In genomic region chr4:6781113-6781512, GRCh38 we compare ENCODE assay signal across 12 cellular contexts. TPM values are rescaled to one million over a fixed set of nuclear protein-coding genes. Genes with fewer than 3 reads are reported as not detected.
A peak's percentile ranks its signal among the peaks of the same experiment; 100 is the strongest.
DNase-seq lines count a peak whose midpoint lies in the region; ATAC-seq and TF ChIP-seq lines count a peak whose summit lies in the region.
"Had no signal": no experiment of that assay in that cellular context is flagged by ENCODE, and none has a peak within 500 bp of the region (broad histone marks: within the 10 kb centered on the region; RNA-seq: fewer than 3 reads in every experiment).

No MANE protein-coding gene starts in this region.

- TF ChIP-seq CTCF in Loucy (conservative IDR thresholded peaks at IDR 0.05; ENCODE audit: low read length) (no peak), prostate gland (IDR thresholded peaks at IDR 0.05) (no peak), GM20000 (IDR thresholded peaks at IDR 0.05; ENCODE audit: extremely low read depth, missing control alignments) (no peak), body of pancreas (IDR thresholded peaks at IDR 0.05) (no peak)

- ATAC-seq in effector memory CD8-positive, alpha-beta T cell (replicated peaks), result no peak
- ATAC-seq in body of pancreas, result no peak
- ATAC-seq: right lobe of liver had no signal

- H3K36me3 ChIP-seq in Loucy (ENCODE audit: insufficient read depth, low read length) (no peaks in the 10 kb centered on the region), prostate gland (no peaks in the 10 kb centered on the region), body of pancreas (replicated peaks in 1 of 2; ENCODE audit: insufficient read depth in 1 of 2, low read depth in 2 of 2) (no peaks in the 10 kb centered on the region)
- H3K36me3 ChIP-seq: right lobe of liver had no signal

- WGBS in prostate gland, result 25% methylated on average over 8 of the region's 8 CpGs
- WGBS in body of pancreas, 2 donors, result 77 to 85% methylated on average over 8 of the region's 8 CpGs

- peaks cover 59% of the 10 kb centered on the region for H3K4me1 ChIP-seq in Loucy (ENCODE audit: insufficient read depth, low read length, poor library complexity, severe bottlenecking)
- H3K4me1 ChIP-seq in prostate gland (replicated peaks), result peaks cover 29% of the 10 kb centered on the region
- peaks cover 25% of the 10 kb centered on the region for H3K4me1 ChIP-seq in body of pancreas

- no peaks in the 10 kb centered on the region for H3K9me3 Mint-ChIP-seq in effector memory CD8-positive, alpha-beta T cell

- TF ChIP-seq POLR2A in prostate gland (IDR thresholded peaks at IDR 0.05), result no peak
- no peak for TF ChIP-seq POLR2A in body of pancreas (IDR thresholded peaks at IDR 0.05)

- intact Hi-C loops in prostate gland (cut with DNase I), result loop anchor here (5.0 to 10.0 kb wide), 5 partner anchors 64 to 264 kb away; partner anchors contain the start of genes BLOC1S4 and TADA2B
- intact Hi-C loops in body of pancreas (cut with DNase I), result no loop called here

- peak overlapping the region; percentile 39 to 49 for H3K27ac Mint-ChIP-seq in effector memory CD8-positive, alpha-beta T cell

- H3K4me2 ChIP-seq in Loucy (ENCODE audit: low read depth, low read length, poor library complexity, severe bottlenecking), result peak overlapping the region; percentile 67

- H3K27me3 ChIP-seq in Loucy (ENCODE audit: insufficient read depth, low read length, poor library complexity, severe bottlenecking) (no peaks in the 10 kb centered on the region), prostate gland (replicated peaks; ENCODE audit: insufficient read depth) (no peaks in the 10 kb centered on the region), body of pancreas (no peaks in the 10 kb centered on the region)
- H3K27me3 ChIP-seq: right lobe of liver had no signal

- H3K36me3 Mint-ChIP-seq in effector memory CD8-positive, alpha-beta T cell (ENCODE audit: insufficient read depth), result peaks cover 22% of the 10 kb centered on the region

- no peaks in the 10 kb centered on the region for H3K9me3 ChIP-seq in Loucy (ENCODE audit: insufficient read depth, low read depth, low read length)
- no peaks in the 10 kb centered on the region for H3K9me3 ChIP-seq in prostate gland
- no peaks in the 10 kb centered on the region for H3K9me3 ChIP-seq in body of pancreas
- H3K9me3 ChIP-seq: right lobe of liver had no signal

- H3K27ac ChIP-seq in prostate gland, result peak overlapping the region; percentile 100
- no peak overlapping the region for H3K27ac ChIP-seq in body of pancreas

- DNase-seq in NCI-H345 treated with DMSO at 0.1 percent for 48 hours (lab: John Stamatoyannopoulos, UW; ENCODE audit: unreplicated experiment) (peak; percentile 1), NCI-H345 (lab: John Stamatoyannopoulos, UW) (no peak), prostate gland (ENCODE audit: low spot score) (peak; percentile 79), GM20000 (ENCODE audit: low spot score) (no peak), NCI-H526 (lab: John Stamatoyannopoulos, UW) (no peak), body of pancreas (no peak)
- DNase-seq in effector memory CD8-positive, alpha-beta T cell, result no peak
- DNase-seq: ACHN, kidney glomerular epithelial cell, NCI-H1694 had no signal

- peak overlapping the region; percentile 59 for H3K9ac ChIP-seq in Loucy (ENCODE audit: low read depth, low read length, poor library complexity, severe bottlenecking)

- H3K4me3 Mint-ChIP-seq in effector memory CD8-positive, alpha-beta T cell, result peak overlapping the region; percentile 69 to 70

- H3K4me3 ChIP-seq in Loucy (ENCODE audit: low read length, poor library complexity, severe bottlenecking) (peak overlapping the region; percentile 73), prostate gland (no peak overlapping the region), body of pancreas (no peak overlapping the region)

- no peaks in the 10 kb centered on the region for H3K27me3 Mint-ChIP-seq in effector memory CD8-positive, alpha-beta T cell

- H3F3A ChIP-seq in Loucy (ENCODE audit: low read depth), result no peaks in the 10 kb centered on the region; the same call in 1 of the 2 replicates

- peaks cover 25% of the 10 kb centered on the region for H4K20me1 ChIP-seq in Loucy (ENCODE audit: insufficient read depth, low read length, poor library complexity, severe bottlenecking)

- no peak overlapping the region for H2AFZ ChIP-seq in Loucy (ENCODE audit: low read length)

- peaks cover 27% of the 10 kb centered on the region for H3K79me2 ChIP-seq in Loucy (ENCODE audit: insufficient read depth, low read length)

- no peaks in the 10 kb centered on the region for H3K9me2 ChIP-seq in Loucy (replicated peaks; ENCODE audit: low read depth, low read length)

- peaks cover 48 to 54% of the 10 kb centered on the region in 2 donors for H3K4me1 Mint-ChIP-seq in effector memory CD8-positive, alpha-beta T cell (ENCODE audit: low read depth in 2 of 2)

RNA-seq across cellular contexts. Expression of gene KIAA0232, which starts 1.4 kb away (rescaled TPM):
- total RNA-seq in prostate gland, result 10 to 100 TPM; 35.3 to 42.1 TPM
- total RNA-seq in body of pancreas, result 10 to 100 TPM in 1 of 2 donors, 1 to 10 TPM in 1; 9.6 to 15.0 TPM

Comparison
In these comparisons a context has a peak if more than half of its experiments do, and no peak if none do; other contexts are left out.
1. DNase-seq: peak in NCI-H345 treated with DMSO at 0.1 percent for 48 hours (single experiment) and prostate gland (single experiment); none in NCI-H345 (single experiment), effector memory CD8-positive, alpha-beta T cell (0 of 3), GM20000 (single experiment), NCI-H526 (0 of 2) and body of pancreas (0 of 4).
2. H3K27ac ChIP-seq: peak in prostate gland (2 of 2); none in body of pancreas (0 of 4).